Comparison of ENCODE assay signal across 25 cellular contexts in genomic region chr4:117784266-117784665, GRCh38.
"Had no signal": no experiment of that assay in that cellular context is flagged by ENCODE, and none has a peak within 500 bp of the region (broad histone marks: within the 10 kb centered on the region; RNA-seq: fewer than 3 reads in every experiment).

No MANE protein-coding gene starts in this region.

- H3K27ac ChIP-seq: ascending aorta had no signal

- ATAC-seq: activated CD8-positive, alpha-beta memory T cell treated with anti-CD3 and anti-CD28 coated beads, Interleukin-2, amount 10 ng/mL, durations not matched to agents 7 days and 5 days; activated naive CD4-positive, alpha-beta T cell treated with anti-CD3 and anti-CD28 coated beads, Interleukin-2, amount 50 U/mL, for 72 hours; activated naive CD8-positive, alpha-beta T cell treated with anti-CD3 and anti-CD28 coated beads, Interleukin-2, amount 50 U/mL, for 24 hours; Panc1; Right ventricle myocardium inferior; T-cell had no signal

- H3K9me3 Mint-ChIP-seq: activated B cell treated with CpG ODN at 0.5 μM for 24 hours; activated CD4-positive, alpha-beta T cell treated with anti-CD3 and anti-CD28 coated beads, Interleukin-2, amount 10 ng/mL, durations not matched to agents 24 days and 14 days; activated naive CD8-positive, alpha-beta T cell treated with anti-CD3 and anti-CD28 coated beads, Interleukin-2, amount 50 U/mL, for 24 hours; activated T-cell treated with anti-CD3 and anti-CD28 coated beads, Interleukin-2, amount 50 U/mL, for 24 hours; activated T-helper 1 cell treated with anti-CD3 and anti-CD28 coated beads, Interleukin-12 subunit alpha, Interleukin-12 subunit beta, Interleukin-2, Interleukin-4 antibody, amounts not matched to agents 30 ng/mL and 10 ng/mL and 1 ng/mL, durations not matched to agents 14 hours and 24 hours and 36 hours had no signal

- H3K36me3 ChIP-seq: ascending aorta had no signal

- H3K4me3 Mint-ChIP-seq: activated B cell treated with CpG ODN at 0.5 μM for 24 hours; activated CD4-positive, alpha-beta T cell treated with anti-CD3 and anti-CD28 coated beads, Interleukin-2, amount 10 ng/mL, durations not matched to agents 24 days and 14 days; activated CD8-positive, alpha-beta memory T cell treated with anti-CD3 and anti-CD28 coated beads, Interleukin-2, amount 10 ng/mL, durations not matched to agents 7 days and 5 days; activated naive CD8-positive, alpha-beta T cell treated with anti-CD3 and anti-CD28 coated beads, Interleukin-2, amount 50 U/mL, for 24 hours; activated T-cell treated with anti-CD3 and anti-CD28 coated beads, Interleukin-2, amount 50 U/mL, for 24 hours; activated T-helper 1 cell treated with anti-CD3 and anti-CD28 coated beads, Interleukin-12 subunit alpha, Interleukin-12 subunit beta, Interleukin-2, Interleukin-4 antibody, amounts not matched to agents 30 ng/mL and 10 ng/mL and 1 ng/mL, durations not matched to agents 14 hours and 24 hours and 36 hours; brain; central memory CD8-positive, alpha-beta T cell; T-cell had no signal

- H3K27me3 ChIP-seq: ascending aorta had no signal

- H3K4me1 Mint-ChIP-seq: activated B cell treated with CpG ODN at 0.5 μM for 24 hours; activated CD4-positive, alpha-beta T cell treated with anti-CD3 and anti-CD28 coated beads, Interleukin-2, amount 10 ng/mL, durations not matched to agents 24 days and 14 days; activated CD8-positive, alpha-beta memory T cell treated with anti-CD3 and anti-CD28 coated beads, Interleukin-2, amount 10 ng/mL, durations not matched to agents 7 days and 5 days; activated naive CD8-positive, alpha-beta T cell treated with anti-CD3 and anti-CD28 coated beads, Interleukin-2, amount 50 U/mL, for 24 hours; central memory CD8-positive, alpha-beta T cell; T-cell had no signal

- H3K36me3 Mint-ChIP-seq: activated CD8-positive, alpha-beta memory T cell treated with anti-CD3 and anti-CD28 coated beads, Interleukin-2, amount 10 ng/mL, durations not matched to agents 7 days and 5 days; activated naive CD4-positive, alpha-beta T cell treated with anti-CD3 and anti-CD28 coated beads, Interleukin-2, amount 50 U/mL, for 72 hours; brain; T-cell had no signal

- H3K4me3 ChIP-seq: ascending aorta had no signal

- H3K9me3 ChIP-seq: ascending aorta had no signal

- DNase-seq: activated B cell treated with CpG ODN at 0.5 μM for 24 hours; activated CD4-positive, alpha-beta T cell treated with anti-CD3 and anti-CD28 coated beads for 1 hour; activated CD4-positive, alpha-beta T cell treated with anti-CD3 and anti-CD28 coated beads, Interleukin-2, amount 10 ng/mL, durations not matched to agents 24 days and 14 days; activated CD4-positive, alpha-beta T cell treated with anti-CD3 and anti-CD28 coated beads, Interleukin-2, amount 50 U/mL, for 48 hours; activated CD8-positive, alpha-beta memory T cell treated with anti-CD3 and anti-CD28 coated beads, Interleukin-2, amount 10 ng/mL, durations not matched to agents 7 days and 5 days; activated effector memory CD4-positive, alpha-beta T cell treated with Interleukin-2 at 50 U/mL for 16 hours; activated naive CD4-positive, alpha-beta T cell; activated naive CD8-positive, alpha-beta T cell treated with anti-CD3 and anti-CD28 coated beads, Interleukin-2, amount 50 U/mL, for 24 hours; activated T-cell treated with anti-CD3 and anti-CD28 coated beads, Interleukin-2, amount 50 U/mL, for 24 hours; NCI-H1105 treated with DMSO at 0.1 percent for 48 hours; NCI-H1436 treated with DMSO at 0.1 percent for 48 hours; NCI-H187; NCI-H2081; NCI-H524 treated with DMSO at 0.1 percent for 48 hours; NCI-H774; RPMI8226; T-cell; T-helper 2 cell had no signal

- H3K27me3 Mint-ChIP-seq: activated B cell treated with CpG ODN at 0.5 μM for 24 hours; activated CD4-positive, alpha-beta T cell treated with anti-CD3 and anti-CD28 coated beads, Interleukin-2, amount 10 ng/mL, durations not matched to agents 24 days and 14 days; activated CD8-positive, alpha-beta memory T cell treated with anti-CD3 and anti-CD28 coated beads, Interleukin-2, amount 10 ng/mL, durations not matched to agents 7 days and 5 days; activated naive CD8-positive, alpha-beta T cell treated with anti-CD3 and anti-CD28 coated beads, Interleukin-2, amount 50 U/mL, for 24 hours; activated T-cell treated with anti-CD3 and anti-CD28 coated beads, Interleukin-2, amount 50 U/mL, for 24 hours; central memory CD8-positive, alpha-beta T cell; T-cell had no signal

- H3K27ac Mint-ChIP-seq: activated B cell treated with CpG ODN at 0.5 μM for 24 hours; activated CD4-positive, alpha-beta T cell treated with anti-CD3 and anti-CD28 coated beads, Interleukin-2, amount 10 ng/mL, durations not matched to agents 24 days and 14 days; activated CD8-positive, alpha-beta memory T cell treated with anti-CD3 and anti-CD28 coated beads, Interleukin-2, amount 10 ng/mL, durations not matched to agents 7 days and 5 days; activated naive CD4-positive, alpha-beta T cell treated with anti-CD3 and anti-CD28 coated beads, Interleukin-2, amount 50 U/mL, for 72 hours; activated naive CD8-positive, alpha-beta T cell treated with anti-CD3 and anti-CD28 coated beads, Interleukin-2, amount 50 U/mL, for 24 hours; activated T-cell treated with anti-CD3 and anti-CD28 coated beads, Interleukin-2, amount 50 U/mL, for 24 hours; activated T-helper 1 cell treated with anti-CD3 and anti-CD28 coated beads, Interleukin-12 subunit alpha, Interleukin-12 subunit beta, Interleukin-2, Interleukin-4 antibody, amounts not matched to agents 30 ng/mL and 10 ng/mL and 1 ng/mL, durations not matched to agents 14 hours and 24 hours and 36 hours; T-cell had no signal

- H3K4me1 ChIP-seq: ascending aorta had no signal
